In genomic region chr9:137388589-137389427, GRCh38 we compare ENCODE assay signal across 2 cellular contexts.
TF ChIP-seq lines count a peak whose summit lies in the region.

No MANE protein-coding gene starts in this region.

TF ChIP-seq in HEK293, 187 proteins besides CTCF, POLR2A, EP300 and RAD21:
- TF ChIP-seq KLF1 (tag by site-specific recombination; IDR thresholded peaks at IDR 0.05), result no peak
- TF ChIP-seq ZNF777 (tag by site-specific recombination; IDR thresholded peaks at IDR 0.05; ENCODE audit: borderline replicate concordance), result no peak
- no peak for TF ChIP-seq ZNF510 (tag by site-specific recombination; IDR thresholded peaks at IDR 0.05; ENCODE audit: insufficient replicate concordance)
- TF ChIP-seq HOXD13 (CRISPR knock-in tag; IDR thresholded peaks at IDR 0.05; ENCODE audit: borderline replicate concordance), result no peak
- TF ChIP-seq ZFP69B (tag by site-specific recombination; IDR thresholded peaks at IDR 0.05), result no peak
- no peak for TF ChIP-seq KLF8 (tag by site-specific recombination; IDR thresholded peaks at IDR 0.05)
- TF ChIP-seq, protein P1, sequence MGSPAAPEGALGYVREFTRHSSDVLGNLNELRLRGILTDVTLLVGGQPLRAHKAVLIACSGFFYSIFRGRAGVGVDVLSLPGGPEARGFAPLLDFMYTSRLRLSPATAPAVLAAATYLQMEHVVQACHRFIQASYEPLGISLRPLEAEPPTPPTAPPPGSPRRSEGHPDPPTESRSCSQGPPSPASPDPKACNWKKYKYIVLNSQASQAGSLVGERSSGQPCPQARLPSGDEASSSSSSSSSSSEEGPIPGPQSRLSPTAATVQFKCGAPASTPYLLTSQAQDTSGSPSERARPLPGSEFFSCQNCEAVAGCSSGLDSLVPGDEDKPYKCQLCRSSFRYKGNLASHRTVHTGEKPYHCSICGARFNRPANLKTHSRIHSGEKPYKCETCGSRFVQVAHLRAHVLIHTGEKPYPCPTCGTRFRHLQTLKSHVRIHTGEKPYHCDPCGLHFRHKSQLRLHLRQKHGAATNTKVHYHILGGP (tag by site-specific recombination; IDR thresholded peaks at IDR 0.05), result no peak
- no peak for TF ChIP-seq ZSCAN30 (tag by site-specific recombination; IDR thresholded peaks at IDR 0.05)
- no peak for TF ChIP-seq ZNF350 (tag by site-specific recombination; IDR thresholded peaks at IDR 0.05)
- no peak for TF ChIP-seq SETDB1 (IDR thresholded peaks at IDR 0.05; ENCODE audit: insufficient read length, low read length)
- TF ChIP-seq, protein P2, sequence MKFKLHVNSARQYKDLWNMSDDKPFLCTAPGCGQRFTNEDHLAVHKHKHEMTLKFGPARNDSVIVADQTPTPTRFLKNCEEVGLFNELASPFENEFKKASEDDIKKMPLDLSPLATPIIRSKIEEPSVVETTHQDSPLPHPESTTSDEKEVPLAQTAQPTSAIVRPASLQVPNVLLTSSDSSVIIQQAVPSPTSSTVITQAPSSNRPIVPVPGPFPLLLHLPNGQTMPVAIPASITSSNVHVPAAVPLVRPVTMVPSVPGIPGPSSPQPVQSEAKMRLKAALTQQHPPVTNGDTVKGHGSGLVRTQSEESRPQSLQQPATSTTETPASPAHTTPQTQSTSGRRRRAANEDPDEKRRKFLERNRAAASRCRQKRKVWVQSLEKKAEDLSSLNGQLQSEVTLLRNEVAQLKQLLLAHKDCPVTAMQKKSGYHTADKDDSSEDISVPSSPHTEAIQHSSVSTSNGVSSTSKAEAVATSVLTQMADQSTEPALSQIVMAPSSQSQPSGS (tag by site-specific recombination; IDR thresholded peaks at IDR 0.05; ENCODE audit: low read depth), result no peak
- TF ChIP-seq, protein P3, sequence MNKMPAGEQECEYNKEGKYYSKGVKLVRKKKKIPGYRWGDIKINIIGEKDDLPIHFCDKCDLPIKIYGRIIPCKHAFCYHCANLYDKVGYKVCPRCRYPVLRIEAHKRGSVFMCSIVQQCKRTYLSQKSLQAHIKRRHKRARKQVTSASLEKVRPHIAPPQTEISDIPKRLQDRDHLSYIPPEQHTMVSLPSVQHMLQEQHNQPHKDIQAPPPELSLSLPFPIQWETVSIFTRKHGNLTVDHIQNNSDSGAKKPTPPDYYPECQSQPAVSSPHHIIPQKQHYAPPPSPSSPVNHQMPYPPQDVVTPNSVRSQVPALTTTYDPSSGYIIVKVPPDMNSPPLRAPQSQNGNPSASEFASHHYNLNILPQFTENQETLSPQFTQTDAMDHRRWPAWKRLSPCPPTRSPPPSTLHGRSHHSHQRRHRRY (tag by site-specific recombination; IDR thresholded peaks at IDR 0.05), result no peak
- TF ChIP-seq GLI2 (tag by site-specific recombination; IDR thresholded peaks at IDR 0.05; ENCODE audit: borderline replicate concordance, low read depth), result no peak
- TF ChIP-seq EGR2 (tag by site-specific recombination; IDR thresholded peaks at IDR 0.05; ENCODE audit: low read depth), result peak; percentile 74
- TF ChIP-seq KLF9 (tag by site-specific recombination; IDR thresholded peaks at IDR 0.05; ENCODE audit: low read depth), result peak; percentile 35; the same call in 1 of the 2 replicates
- TF ChIP-seq ZBTB1 (tag by site-specific recombination; IDR thresholded peaks at IDR 0.05), result no peak
- no peak for TF ChIP-seq IKZF3 (tag by site-specific recombination; IDR thresholded peaks at IDR 0.05)
- no peak for TF ChIP-seq ZNF335 (tag by site-specific recombination; conservative IDR thresholded peaks at IDR 0.05)
- TF ChIP-seq ZNF560 (tag by site-specific recombination; IDR thresholded peaks at IDR 0.05; ENCODE audit: borderline replicate concordance), result no peak
- no peak for TF ChIP-seq WT1 (tag by site-specific recombination; IDR thresholded peaks at IDR 0.05)
- TF ChIP-seq ZFHX2 (tag by site-specific recombination; conservative IDR thresholded peaks at IDR 0.05), result peak; percentile 77

TF ChIP-seq in H1, 55 proteins besides CTCF, POLR2A, EP300 and RAD21:
- TF ChIP-seq TAF7 (optimal IDR thresholded peaks at IDR 0.05; ENCODE audit: borderline replicate concordance, low read depth, low read length) (no peak), FOSL1 (IDR thresholded peaks at IDR 0.05; ENCODE audit: insufficient read depth, low read depth, low read length) (no peak), KDM1A (IDR thresholded peaks at IDR 0.05; ENCODE audit: borderline replicate concordance, low read length) (no peak), TCF12 (IDR thresholded peaks at IDR 0.05; ENCODE audit: low read depth, low read length) (no peak), POLR2AphosphoS5 (IDR thresholded peaks at IDR 0.05; ENCODE audit: low read depth, low read length) (no peak), NRF1 (IDR thresholded peaks at IDR 0.05; ENCODE audit: low read depth, low read length) (no peak), SAP30 (IDR thresholded peaks at IDR 0.05; ENCODE audit: insufficient read depth, insufficient replicate concordance, low read length) (no peak), JUN (IDR thresholded peaks at IDR 0.05; ENCODE audit: low read depth, low read length) (no peak)
- TF ChIP-seq, protein P2 (IDR thresholded peaks at IDR 0.05; ENCODE audit: low read length), result no peak
